Comparison of ENCODE assay signal across 8 cellular contexts in genomic region chr3:152835311-152836102, GRCh38. TPM values are rescaled to one million over a fixed set of nuclear protein-coding genes. Genes with fewer than 3 reads are reported as not detected.
DNase-seq lines count a peak whose midpoint lies in the region; ATAC-seq lines count a peak whose summit lies in the region.

No MANE protein-coding gene starts in this region.

- intact Hi-C loops in left colon (cut with DNase I, micrococcal nuclease) = no loop called here

- H3K27ac ChIP-seq in cingulate gyrus (ENCODE audit: low read depth, low read length) = peak overlapping the region; percentile 13

- DNase-seq in COR-L47 (lab: John Stamatoyannopoulos, UW) = peak; percentile 61
- peak; percentile 84 for DNase-seq in RPMI8226
- peak; percentile 47 to 72 for DNase-seq in left colon
- peak; percentile 50 for DNase-seq in stimulated activated CD8-positive, alpha-beta memory T cell treated with anti-CD3 and anti-CD28 coated beads, Interleukin-4, amount 100 ng/mL, for 48 hours
- DNase-seq in DMS153 treated with DMSO at 0.1 percent for 48 hours (lab: John Stamatoyannopoulos, UW; ENCODE audit: unreplicated experiment) = no peak

- ATAC-seq in GM19035 (IDR thresholded peaks at IDR 0.05; ENCODE audit: unreplicated experiment) = peak; percentile 51
- peak; percentile 65 for ATAC-seq in HG03159 (IDR thresholded peaks at IDR 0.05; ENCODE audit: unreplicated experiment)
- ATAC-seq in left colon = peak; percentile 64

RNA-seq across cellular contexts. Expression of gene P2RY1, which starts 0.6 kb away (rescaled TPM):
- 10 to 100 TPM; 15.6 to 23.8 TPM for total RNA-seq in left colon
